In genomic region chr12:91836696-91837095, GRCh38 we compare ENCODE assay signal across 29 cellular contexts.
"Had no signal": no experiment of that assay in that cellular context is flagged by ENCODE, and none has a peak within 500 bp of the region (broad histone marks: within the 10 kb centered on the region; RNA-seq: fewer than 3 reads in every experiment).

No MANE protein-coding gene starts in this region.

- H3K36me3 ChIP-seq: colonic mucosa, esophagus muscularis mucosa, esophagus squamous epithelium, gastrocnemius medialis, gastroesophageal sphincter, heart left ventricle, heart right ventricle had no signal

- H3K4me3 Mint-ChIP-seq: dendritic cell treated with granulocyte-macrophage colony-stimulating factor and Interleukin-4, amounts not matched to agents 40 ng/mL and 50 ng/mL, for 4 days; effector memory CD8-positive, alpha-beta T cell; endodermal cell had no signal

- DNase-seq: colonic mucosa; cortex of kidney; dermis blood vessel endothelial cell; dorsolateral prefrontal cortex; effector CD4-positive, alpha-beta T cell; effector CD8-positive, alpha-beta T cell; effector memory CD4-positive, alpha-beta T cell; effector memory CD8-positive, alpha-beta T cell; endodermal cell; erythroblast; esophagus squamous epithelium; foreskin fibroblast; foreskin keratinocyte; foreskin melanocyte; gastrocnemius medialis; glutamatergic neuron; head of caudate nucleus; heart left ventricle; heart right ventricle had no signal

- H3K27ac ChIP-seq: colonic mucosa, coronary artery, dorsolateral prefrontal cortex, epithelial cell of prostate, esophagus muscularis mucosa, esophagus squamous epithelium, foreskin keratinocyte, gastrocnemius medialis, gastroesophageal sphincter, heart left ventricle, heart right ventricle had no signal

- H3K4me3 ChIP-seq: colonic mucosa, coronary artery, dorsolateral prefrontal cortex, esophagus muscularis mucosa, esophagus squamous epithelium, gastrocnemius medialis, gastroesophageal sphincter, heart left ventricle, heart right ventricle had no signal

- H3K27me3 Mint-ChIP-seq: dendritic cell treated with granulocyte-macrophage colony-stimulating factor and Interleukin-4, amounts not matched to agents 40 ng/mL and 50 ng/mL, for 4 days; effector memory CD8-positive, alpha-beta T cell had no signal

- H3K27ac Mint-ChIP-seq: dendritic cell treated with granulocyte-macrophage colony-stimulating factor and Interleukin-4, amounts not matched to agents 40 ng/mL and 50 ng/mL, for 4 days; endodermal cell had no signal

- FAIRE-seq: colon, endometrium, endothelial cell of umbilical vein, frontal cortex had no signal

- H3K9me3 ChIP-seq: colonic mucosa, esophagus squamous epithelium, gastrocnemius medialis had no signal

- H3K4me1 ChIP-seq: colonic mucosa, esophagus muscularis mucosa, esophagus squamous epithelium, foreskin keratinocyte, gastrocnemius medialis, gastroesophageal sphincter, heart left ventricle, heart right ventricle had no signal

- H3K9me3 Mint-ChIP-seq: dendritic cell treated with granulocyte-macrophage colony-stimulating factor and Interleukin-4, amounts not matched to agents 40 ng/mL and 50 ng/mL, for 4 days; effector memory CD8-positive, alpha-beta T cell; endodermal cell had no signal

- ATAC-seq: effector memory CD8-positive, alpha-beta T cell; esophagus mucosa; foreskin keratinocyte; gastrocnemius medialis; gastroesophageal sphincter; heart left ventricle; heart right ventricle had no signal

- H3K4me1 Mint-ChIP-seq: endodermal cell had no signal

- H3K27me3 ChIP-seq: colonic mucosa, dorsolateral prefrontal cortex, esophagus muscularis mucosa, esophagus squamous epithelium, foreskin keratinocyte, gastrocnemius medialis, gastroesophageal sphincter, heart left ventricle, heart right ventricle had no signal
